1 cellular context compared by ENCODE assay signal in the genomic region with DNA sequence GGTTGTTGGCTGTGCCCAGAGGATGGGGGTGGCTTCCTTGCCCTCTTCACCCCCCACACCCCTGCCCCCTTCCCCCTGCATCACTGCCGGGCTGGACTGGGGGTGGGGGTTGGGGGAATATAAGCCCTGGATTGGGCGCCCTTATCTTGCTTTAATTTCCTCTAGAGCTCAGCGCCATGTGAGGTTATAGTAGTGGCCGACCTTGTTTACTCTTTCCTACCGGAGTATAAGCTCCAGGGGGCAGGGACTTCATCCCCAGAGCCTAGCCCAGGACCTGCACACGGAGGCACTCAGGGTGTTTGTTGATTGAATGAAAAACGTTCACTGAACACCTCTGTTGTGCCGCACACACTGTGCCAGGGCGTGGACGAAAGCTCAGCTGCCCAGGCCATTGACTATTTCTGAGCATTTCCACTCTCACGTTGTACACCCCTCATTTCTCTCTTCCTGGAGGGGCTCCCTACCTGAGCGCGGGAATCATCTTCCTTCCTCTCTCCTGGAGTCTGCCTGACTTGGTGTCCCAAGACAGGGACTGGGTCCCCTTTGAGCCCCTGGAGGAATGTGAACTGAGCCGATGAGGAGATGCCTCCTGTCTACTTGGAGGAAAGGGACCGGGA.
TF ChIP-seq lines count a peak whose summit lies in the region.

No MANE protein-coding gene starts in this region.

TF ChIP-seq in HepG2, 621 proteins besides CTCF, POLR2A, EP300 and RAD21 (continued from another document):
- TF ChIP-seq, protein P1, sequence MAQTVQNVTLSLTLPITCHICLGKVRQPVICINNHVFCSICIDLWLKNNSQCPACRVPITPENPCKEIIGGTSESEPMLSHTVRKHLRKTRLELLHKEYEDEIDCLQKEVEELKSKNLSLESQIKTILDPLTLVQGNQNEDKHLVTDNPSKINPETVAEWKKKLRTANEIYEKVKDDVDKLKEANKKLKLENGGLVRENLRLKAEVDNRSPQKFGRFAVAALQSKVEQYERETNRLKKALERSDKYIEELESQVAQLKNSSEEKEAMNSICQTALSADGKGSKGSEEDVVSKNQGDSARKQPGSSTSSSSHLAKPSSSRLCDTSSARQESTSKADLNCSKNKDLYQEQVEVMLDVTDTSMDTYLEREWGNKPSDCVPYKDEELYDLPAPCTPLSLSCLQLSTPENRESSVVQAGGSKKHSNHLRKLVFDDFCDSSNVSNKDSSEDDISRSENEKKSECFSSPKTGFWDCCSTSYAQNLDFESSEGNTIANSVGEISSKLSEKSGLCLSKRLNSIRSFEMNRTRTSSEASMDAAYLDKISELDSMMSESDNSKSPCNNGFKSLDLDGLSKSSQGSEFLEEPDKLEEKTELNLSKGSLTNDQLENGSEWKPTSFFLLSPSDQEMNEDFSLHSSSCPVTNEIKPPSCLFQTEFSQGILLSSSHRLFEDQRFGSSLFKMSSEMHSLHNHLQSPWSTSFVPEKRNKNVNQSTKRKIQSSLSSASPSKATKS (CRISPR knock-in tag; IDR thresholded peaks at IDR 0.05), result no peak
- no peak for TF ChIP-seq RBM22 (optimal IDR thresholded peaks at IDR 0.05; ENCODE audit: low read length)
- TF ChIP-seq PCBP1 (IDR thresholded peaks at IDR 0.05; ENCODE audit: borderline replicate concordance, low read depth, low read length), result no peak
- no peak for TF ChIP-seq SIX4 (CRISPR knock-in tag; IDR thresholded peaks at IDR 0.05)
- TF ChIP-seq, protein P2, sequence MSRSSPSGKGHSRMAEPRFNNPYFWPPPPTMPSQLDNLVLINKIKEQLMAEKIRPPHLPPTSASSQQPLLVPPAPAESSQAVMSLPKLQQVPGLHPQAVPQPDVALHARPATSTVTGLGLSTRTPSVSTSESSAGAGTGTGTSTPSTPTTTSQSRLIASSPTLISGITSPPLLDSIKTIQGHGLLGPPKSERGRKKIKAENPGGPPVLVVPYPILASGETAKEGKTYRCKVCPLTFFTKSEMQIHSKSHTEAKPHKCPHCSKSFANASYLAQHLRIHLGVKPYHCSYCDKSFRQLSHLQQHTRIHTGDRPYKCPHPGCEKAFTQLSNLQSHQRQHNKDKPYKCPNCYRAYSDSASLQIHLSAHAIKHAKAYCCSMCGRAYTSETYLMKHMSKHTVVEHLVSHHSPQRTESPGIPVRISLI (CRISPR knock-in tag; IDR thresholded peaks at IDR 0.05; ENCODE audit: borderline replicate concordance), result no peak
- TF ChIP-seq, protein P3, sequence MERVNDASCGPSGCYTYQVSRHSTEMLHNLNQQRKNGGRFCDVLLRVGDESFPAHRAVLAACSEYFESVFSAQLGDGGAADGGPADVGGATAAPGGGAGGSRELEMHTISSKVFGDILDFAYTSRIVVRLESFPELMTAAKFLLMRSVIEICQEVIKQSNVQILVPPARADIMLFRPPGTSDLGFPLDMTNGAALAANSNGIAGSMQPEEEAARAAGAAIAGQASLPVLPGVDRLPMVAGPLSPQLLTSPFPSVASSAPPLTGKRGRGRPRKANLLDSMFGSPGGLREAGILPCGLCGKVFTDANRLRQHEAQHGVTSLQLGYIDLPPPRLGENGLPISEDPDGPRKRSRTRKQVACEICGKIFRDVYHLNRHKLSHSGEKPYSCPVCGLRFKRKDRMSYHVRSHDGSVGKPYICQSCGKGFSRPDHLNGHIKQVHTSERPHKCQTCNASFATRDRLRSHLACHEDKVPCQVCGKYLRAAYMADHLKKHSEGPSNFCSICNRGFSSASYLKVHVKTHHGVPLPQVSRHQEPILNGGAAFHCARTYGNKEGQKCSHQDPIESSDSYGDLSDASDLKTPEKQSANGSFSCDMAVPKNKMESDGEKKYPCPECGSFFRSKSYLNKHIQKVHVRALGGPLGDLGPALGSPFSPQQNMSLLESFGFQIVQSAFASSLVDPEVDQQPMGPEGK (CRISPR knock-in tag; IDR thresholded peaks at IDR 0.05), result 0 out of 2 replicates have a peak, but pooled peaks have one; percentile 22
- TF ChIP-seq SRY (CRISPR knock-in tag; IDR thresholded peaks at IDR 0.05), result no peak
- no peak for TF ChIP-seq ZNF121 (CRISPR knock-in tag; IDR thresholded peaks at IDR 0.05)
- TF ChIP-seq RXRA (CRISPR knock-in tag; IDR thresholded peaks at IDR 0.05), result no peak
- no peak for TF ChIP-seq KLF16 (CRISPR knock-in tag; IDR thresholded peaks at IDR 0.05)
- TF ChIP-seq CBX5 (CRISPR knock-in tag; IDR thresholded peaks at IDR 0.05; ENCODE audit: borderline replicate concordance), result no peak
- 0 out of 2 replicates have a peak, but pooled peaks have one; percentile 5 for TF ChIP-seq ZMYM3 (CRISPR knock-in tag; IDR thresholded peaks at IDR 0.05)
- no peak for TF ChIP-seq ZNF383 (CRISPR knock-in tag; IDR thresholded peaks at IDR 0.05; ENCODE audit: borderline replicate concordance)
- TF ChIP-seq ZNF747 (CRISPR knock-in tag; IDR thresholded peaks at IDR 0.05; ENCODE audit: borderline replicate concordance), result no peak
